Comparison of ENCODE assay signal across 12 cellular contexts in the genomic region with DNA sequence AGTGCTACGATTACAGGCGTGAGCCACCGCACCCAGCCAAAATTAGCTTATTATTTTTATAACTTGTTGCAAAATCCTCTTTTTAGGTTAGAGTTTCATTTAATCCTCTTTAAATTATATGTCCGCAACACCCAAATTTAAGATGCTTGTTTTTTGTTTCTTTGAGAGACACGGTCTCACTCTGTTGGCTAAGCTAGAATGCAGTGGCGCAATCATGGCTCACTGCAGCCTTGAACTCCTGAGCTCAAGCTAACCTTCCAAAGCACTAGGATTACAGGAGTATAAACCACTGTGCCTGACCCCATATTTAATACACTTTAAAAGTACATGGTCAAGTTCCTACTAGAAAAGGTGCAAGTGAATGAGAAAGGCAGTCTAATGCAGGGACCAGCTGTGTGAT. TPM values are rescaled to one million over a fixed set of nuclear protein-coding genes. Genes with fewer than 3 reads are reported as not detected.
DNase-seq lines count a peak whose midpoint lies in the region; ATAC-seq and TF ChIP-seq lines count a peak whose summit lies in the region.
"Had no signal": no experiment of that assay in that cellular context is flagged by ENCODE, and none has a peak within 500 bp of the region (broad histone marks: within the 10 kb centered on the region; RNA-seq: fewer than 3 reads in every experiment).

No MANE protein-coding gene starts in this region.

- H3K27ac Mint-ChIP-seq in chondrocyte (ENCODE audit: unreplicated experiment) (no peak overlapping the region), osteocyte (ENCODE audit: unreplicated experiment) (no peak overlapping the region)

- H3K4me1 ChIP-seq in GM23248 (ENCODE audit: insufficient read depth), result peaks cover 8% of the 10 kb centered on the region

- WGBS in GM23248 (ENCODE audit: low coverage in 1 of 2, low lambda C conversion rate in 2 of 2, missing lambda C conversion rate in 2 of 2), 2 experiments, result 92 to 98% methylated on average over 6 of the region's 6 CpGs

- in situ Hi-C loops in GM23248 (cut with MboI), result no loop called here

- TF ChIP-seq POLR2A in NB4 (IDR thresholded peaks at IDR 0.05; ENCODE audit: extremely low read depth, insufficient read length), result no peak
- TF ChIP-seq POLR2A in GM18505 (IDR thresholded peaks at IDR 0.05; ENCODE audit: borderline replicate concordance, extremely low read depth, insufficient read depth, insufficient read length), result no peak

- no peaks in the 10 kb centered on the region for H3K9me2 ChIP-seq in GM23248 (ENCODE audit: insufficient read depth)

- peak overlapping the region; percentile 3 for H3K4me3 Mint-ChIP-seq in chondrocyte (ENCODE audit: unreplicated experiment)
- peak overlapping the region; percentile 82 for H3K4me3 Mint-ChIP-seq in osteocyte (ENCODE audit: unreplicated experiment)

- no peaks in the 10 kb centered on the region for H3K36me3 ChIP-seq in GM23248 (ENCODE audit: low read depth)
- H3K36me3 ChIP-seq: brain microvascular endothelial cell, suprapubic skin had no signal

- H3F3A ChIP-seq in GM23248 (ENCODE audit: insufficient read depth), result no peaks in the 10 kb centered on the region

- H3K79me2 ChIP-seq in GM23248 (ENCODE audit: insufficient read depth), result peaks cover 66% of the 10 kb centered on the region

- H3K27ac ChIP-seq in GM23248, result no peak overlapping the region
- H3K27ac ChIP-seq: brain microvascular endothelial cell, suprapubic skin had no signal

- no peak for ATAC-seq in GM18505 (IDR thresholded peaks at IDR 0.05; ENCODE audit: unreplicated experiment)

- H3K36me3 Mint-ChIP-seq in chondrocyte (ENCODE audit: low read depth) (peaks cover 1% of the 10 kb centered on the region), osteocyte (ENCODE audit: unreplicated experiment) (peaks cover 6% of the 10 kb centered on the region)

- no peaks in the 10 kb centered on the region for H3K9me3 Mint-ChIP-seq in chondrocyte (ENCODE audit: low read depth)
- no peaks in the 10 kb centered on the region for H3K9me3 Mint-ChIP-seq in osteocyte (ENCODE audit: unreplicated experiment)

- H3K4me2 ChIP-seq in GM23248 (ENCODE audit: unreplicated experiment), result no peak overlapping the region

- H3K4me3 ChIP-seq in GM23248 (peak overlapping the region; percentile 87; the same call in 1 of the 2 replicates), NB4 (ENCODE audit: low read depth, low read length) (peak overlapping the region; percentile 99)

- peaks cover 52% of the 10 kb centered on the region for H3K4me1 Mint-ChIP-seq in chondrocyte (ENCODE audit: low read depth)
- peaks cover 40% of the 10 kb centered on the region for H3K4me1 Mint-ChIP-seq in osteocyte (ENCODE audit: unreplicated experiment)

- peak overlapping the region; percentile 98; the same call in 1 of the 2 replicates for H3K9ac ChIP-seq in GM23248

- H2AFZ ChIP-seq in GM23248, result no peak overlapping the region

- TF ChIP-seq CTCF in NB4 (IDR thresholded peaks at IDR 0.05; ENCODE audit: low read depth, low read length), result no peak
- no peak for TF ChIP-seq CTCF in chondrocyte (IDR thresholded peaks at IDR 0.05)
- no peak for TF ChIP-seq CTCF in osteocyte (IDR thresholded peaks at IDR 0.05)

- no peaks in the 10 kb centered on the region for H3K9me3 ChIP-seq in GM23248 (ENCODE audit: low read depth)
- H3K9me3 ChIP-seq: suprapubic skin had no signal

- H4K20me1 ChIP-seq in GM23248 (ENCODE audit: insufficient read depth), result no peaks in the 10 kb centered on the region; the same call in 1 of the 2 replicates

- no peaks in the 10 kb centered on the region for H3K27me3 ChIP-seq in GM23248 (replicated peaks; ENCODE audit: insufficient read depth)
- H3K27me3 ChIP-seq: brain microvascular endothelial cell, suprapubic skin had no signal

- H3K27me3 Mint-ChIP-seq in chondrocyte (ENCODE audit: low read depth) (no peaks in the 10 kb centered on the region), osteocyte (ENCODE audit: unreplicated experiment) (no peaks in the 10 kb centered on the region)

- DNase-seq in GM23248 (no peak), NB4 (ENCODE audit: low read depth) (peak; percentile 25), chondrocyte (ENCODE audit: low spot score) (no peak), osteocyte (ENCODE audit: extremely low spot score, unreplicated experiment) (no peak), NCI-H774 (lab: John Stamatoyannopoulos, UW) (no peak)
- DNase-seq in stimulated activated CD4-positive, alpha-beta T cell treated with anti-CD3 and anti-CD28 coated beads, Interleukin-4, amount 100 ng/mL, for 4 hours, result no peak
- DNase-seq: brain microvascular endothelial cell; mesendoderm; NCI-H526 treated with DMSO at 0.1 percent for 48 hours; stimulated activated CD4-positive, alpha-beta T cell treated with anti-CD3 and anti-CD28 coated beads, Interleukin-15, amount 100 ng/mL, for 24 hours had no signal

RNA-seq across cellular contexts. Expression of a gene that starts 2.2 kb away (rescaled TPM):
- 64.6 and 86.2 TPM in 2 replicates for total RNA-seq in GM23248 (2014; rRNA removed; shearing (Covaris generic))
- polyA plus RNA-seq in GM23248 (2016; fragmentation: Nextera tagmentation; extraction: Ambion mirVana), result 119 and 124 TPM in 2 replicates
- total RNA-seq in chondrocyte (122 to 151 TPM (median 142 TPM) in 3 replicates), osteocyte (148 and 150 TPM in 2 replicates)
